ENCODE assay signal across 14 cellular contexts in the genomic region with DNA sequence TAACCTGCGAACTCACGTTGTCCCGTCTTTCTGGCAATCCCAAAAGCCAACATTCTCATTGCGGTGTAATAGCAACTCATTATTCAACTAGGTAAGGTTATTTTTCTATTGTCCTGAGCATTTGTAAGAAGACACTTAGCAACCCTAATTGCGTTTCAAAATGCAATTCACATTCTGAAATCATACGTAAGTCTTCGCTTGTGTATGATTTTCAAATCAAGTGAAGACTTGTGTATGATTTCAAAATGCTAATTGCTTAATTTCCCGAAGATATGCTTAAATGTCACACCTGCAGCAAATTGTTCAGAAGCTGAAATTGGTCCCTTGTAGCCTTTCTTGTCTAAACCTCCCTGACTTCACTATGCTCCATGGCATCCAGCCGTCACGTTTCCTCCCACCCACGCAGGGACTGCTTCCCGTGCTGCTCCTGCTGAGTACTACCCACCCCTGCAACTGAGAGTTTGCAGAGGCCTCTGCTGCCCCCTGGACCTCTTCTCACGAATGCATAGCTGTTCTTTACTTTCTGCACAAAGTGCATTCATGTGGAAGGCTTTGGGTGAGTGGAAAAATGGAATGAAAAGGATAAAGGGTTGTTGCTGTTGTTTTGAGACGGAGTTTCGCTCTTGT. TPM values are rescaled to one million over a fixed set of nuclear protein-coding genes. Genes with fewer than 3 reads are reported as not detected.
DNase-seq lines count a peak whose midpoint lies in the region; ATAC-seq and TF ChIP-seq lines count a peak whose summit lies in the region.
"Had no signal": no experiment of that assay in that cellular context is flagged by ENCODE, and none has a peak within 500 bp of the region (broad histone marks: within the 10 kb centered on the region; RNA-seq: fewer than 3 reads in every experiment).

No MANE protein-coding gene starts in this region.

- no peaks in the 10 kb centered on the region for H3K79me2 ChIP-seq in mammary epithelial cell (ENCODE audit: insufficient read depth, low read length)

- H3K36me3 ChIP-seq in mammary epithelial cell (ENCODE audit: insufficient read depth, low read length): no peaks in the 10 kb centered on the region
- no peaks in the 10 kb centered on the region for H3K36me3 ChIP-seq in spleen

- H4K20me1 ChIP-seq in mammary epithelial cell (ENCODE audit: insufficient read depth, low read length): no peaks in the 10 kb centered on the region

- H3K4me1 Mint-ChIP-seq in MCF 10A (ENCODE audit: insufficient read depth, unreplicated experiment): peaks cover 14% of the 10 kb centered on the region

- TF ChIP-seq POLR2A in spleen (IDR thresholded peaks at IDR 0.05): no peak

- DNase-seq in MCF 10A (ENCODE audit: unreplicated experiment) (peak; percentile 54), mammary epithelial cell (no peak), SW480 (ENCODE audit: low spot score) (peak; percentile 2), fibroblast of the aortic adventitia (ENCODE audit: low read depth) (peak; percentile 16), spleen (peak; percentile 24), amygdala (lab: John Stamatoyannopoulos, UW) (no peak)
- DNase-seq in activated naive CD4-positive, alpha-beta T cell (lab: John Stamatoyannopoulos, UW): no peak
- DNase-seq: activated T-cell treated with anti-CD3 and anti-CD28 coated beads, Interleukin-2, amount 50 U/mL, for 24 hours; DMS79 treated with DMSO at 0.1 percent for 48 hours; NCI-H446 treated with DMSO at 0.1 percent for 48 hours; testis had no signal

- intact Hi-C loops in MCF 10A (cut with micrococcal nuclease) (no loop called here), mammary epithelial cell (cut with micrococcal nuclease) (no loop called here), spleen (cut with DNase I; ENCODE audit: low total_unique reads) (no loop called here)

- POLR2A ChIA-PET in MCF 10A (lab: Yijun Ruan, JAX): interaction anchor here (0.5 kb wide), 1 partner anchor 1159 kb away, joined by 3 read pairs; no protein-coding TSS in a partner anchor

- BruUV-seq in MCF 10A (replicated peaks; lab: Mats Ljungman, UMichigan): no TSS peak
- no TSS peak for BruUV-seq in mammary epithelial cell (replicated peaks; lab: Mats Ljungman, UMichigan)

- no peak overlapping the region for H2AFZ ChIP-seq in mammary epithelial cell (ENCODE audit: low read depth, low read length)

- CTCF ChIA-PET in MCF 10A (lab: Yijun Ruan, JAX): interaction anchor here (0.8 to 1.3 kb wide), 3 partner anchors 44 to 424 kb away, joined by 3 to 4 read pairs (median 3); no protein-coding TSS in a partner anchor
- CTCF ChIA-PET in mammary epithelial cell (lab: Charles Lee; ENCODE audit: low non-redundant PET): no interaction called here

- no peak overlapping the region for H3K4me3 Mint-ChIP-seq in MCF 10A (ENCODE audit: unreplicated experiment)
- H3K4me3 Mint-ChIP-seq: activated T-cell treated with anti-CD3 and anti-CD28 coated beads, Interleukin-2, amount 50 U/mL, for 24 hours had no signal

- ATAC-seq in GM19035 (IDR thresholded peaks at IDR 0.05; ENCODE audit: unreplicated experiment): no peak
- ATAC-seq: activated CD4-positive, CD25-positive, alpha-beta regulatory T cell treated with anti-CD3 and anti-CD28 coated beads, Interleukin-2, amount 50 U/mL, for 24 hours had no signal

- no peaks in the 10 kb centered on the region for H3K27me3 Mint-ChIP-seq in MCF 10A (ENCODE audit: insufficient read depth, unreplicated experiment)
- H3K27me3 Mint-ChIP-seq: activated T-cell treated with anti-CD3 and anti-CD28 coated beads, Interleukin-2, amount 50 U/mL, for 24 hours had no signal

- in situ Hi-C loops in mammary epithelial cell (cut with MboI; ENCODE audit: low sequenced_read_pairs in 2 of 2): no loop called here

- no peak overlapping the region for H3K4me2 ChIP-seq in mammary epithelial cell (ENCODE audit: insufficient read depth, low read depth, low read length)

- H3K9me3 Mint-ChIP-seq in MCF 10A (ENCODE audit: unreplicated experiment): no peaks in the 10 kb centered on the region
- H3K9me3 Mint-ChIP-seq: activated T-cell treated with anti-CD3 and anti-CD28 coated beads, Interleukin-2, amount 50 U/mL, for 24 hours had no signal

- H3K9ac ChIP-seq in mammary epithelial cell (ENCODE audit: insufficient read depth, low read length): no peak overlapping the region

- dilution Hi-C loops in mammary epithelial cell (cut with HindIII; ENCODE audit: low sequenced_read_pairs): no loop called here

- H3K27ac Mint-ChIP-seq in MCF 10A (ENCODE audit: low read depth, unreplicated experiment): no peak overlapping the region
- H3K27ac Mint-ChIP-seq: activated T-cell treated with anti-CD3 and anti-CD28 coated beads, Interleukin-2, amount 50 U/mL, for 24 hours had no signal

- no peaks in the 10 kb centered on the region for H3K9me3 ChIP-seq in mammary epithelial cell (replicated peaks; ENCODE audit: insufficient read depth, low read length)
- H3K9me3 ChIP-seq in spleen: no peaks in the 10 kb centered on the region
- H3K9me3 ChIP-seq: testis had no signal

- H3K4me1 ChIP-seq in mammary epithelial cell (ENCODE audit: insufficient read depth, low read length) (no peaks in the 10 kb centered on the region), spleen (no peaks in the 10 kb centered on the region)
- H3K4me1 ChIP-seq: testis had no signal

- no peak overlapping the region for H3K4me3 ChIP-seq in mammary epithelial cell (replicated peaks in 1 of 3; ENCODE audit: insufficient read depth in 1 of 3, low read depth in 2 of 3, low read length in 3 of 3)
- no peak overlapping the region for H3K4me3 ChIP-seq in fibroblast of the aortic adventitia (ENCODE audit: low read depth, low read length)
- no peak overlapping the region for H3K4me3 ChIP-seq in spleen
- H3K4me3 ChIP-seq: testis had no signal

- no peaks in the 10 kb centered on the region for H3K27me3 ChIP-seq in mammary epithelial cell (ENCODE audit: insufficient read depth, low read length)
- H3K27me3 ChIP-seq in spleen (replicated peaks in 1 of 7): peaks cover 0 to 7% (median 0%) of the 10 kb centered on the region in 7 donors
- H3K27me3 ChIP-seq: testis had no signal

- H3K27ac ChIP-seq in mammary epithelial cell (ENCODE audit: insufficient read depth, low read depth, low read length): no peak overlapping the region
- no peak overlapping the region for H3K27ac ChIP-seq in spleen
- H3K27ac ChIP-seq: testis had no signal

- TF ChIP-seq CTCF in MCF 10A (IDR thresholded peaks at IDR 0.05; ENCODE audit: unreplicated experiment): no peak
- peak in 1 of 2 donors; percentile 14 for TF ChIP-seq CTCF in mammary epithelial cell (conservative IDR thresholded peaks at IDR 0.05 in 1 of 2, IDR thresholded peaks at IDR 0.05 in 1 of 2; ENCODE audit: extremely low read depth in 1 of 2, insufficient read depth in 1 of 2, low read depth in 1 of 2, low read length in 2 of 2)
- peak; percentile 30 for TF ChIP-seq CTCF in fibroblast of the aortic adventitia (IDR thresholded peaks at IDR 0.05; ENCODE audit: insufficient read depth, low read length)
- no peak for TF ChIP-seq CTCF in spleen (IDR thresholded peaks at IDR 0.05 in 8 of 11, conservative IDR thresholded peaks at IDR 0.05 in 3 of 11)

- peaks cover 7% of the 10 kb centered on the region for H3K36me3 Mint-ChIP-seq in MCF 10A (ENCODE audit: insufficient read depth, unreplicated experiment)

- WGBS in mammary epithelial cell (ENCODE audit: low coverage, missing lambda C conversion rate): 56% methylated on average over 12 of the region's 15 CpGs
- whole genome bisulfite sequencing in spleen, 5 donors: 69 to 77% (median 69%) methylated on average over 15 of the region's 15 CpGs

RNA-seq across cellular contexts. Expression of gene CLDN24, which starts 40.8 kb away (rescaled TPM):
- total RNA-seq in MCF 10A (2022): not detected in 2 replicates
- total RNA-seq in mammary epithelial cell: not detected
- not detected for polyA plus RNA-seq in mammary epithelial cell
- polyA minus RNA-seq in mammary epithelial cell: not detected
- total RNA-seq in fibroblast of the aortic adventitia (ENCODE audit: low replicate concordance): not detected in 2 replicates
- not detected for total RNA-seq in spleen
- not detected for polyA plus RNA-seq in spleen
- total RNA-seq: skeletal muscle tissue, testis had no signal

RNA-seq across cellular contexts. Expression of gene CLDN22, which starts 43.0 kb away (rescaled TPM):
- not detected in 2 replicates for total RNA-seq in MCF 10A (2022)
- not detected for total RNA-seq in mammary epithelial cell
- not detected for polyA plus RNA-seq in mammary epithelial cell
- polyA minus RNA-seq in mammary epithelial cell: not detected
- under 0.01 TPM in 1 of 2 replicates, not detected in the other for total RNA-seq in fibroblast of the aortic adventitia (ENCODE audit: low replicate concordance)
- not detected for total RNA-seq in spleen
- not detected for polyA plus RNA-seq in spleen
- total RNA-seq: skeletal muscle tissue, testis had no signal

Comparison
In these comparisons a context has a peak if more than half of its experiments do, and no peak if none do; other contexts are left out.
1. DNase-seq: peak in MCF 10A (single experiment), SW480 (single experiment), fibroblast of the aortic adventitia (single experiment) and spleen (single experiment); none in mammary epithelial cell (single experiment), activated naive CD4-positive, alpha-beta T cell (0 of 4) and amygdala (0 of 56).